ENCODE assay signal across 8 cellular contexts in genomic region chr3:197298858-197299854, GRCh38. TPM values are rescaled to one million over a fixed set of nuclear protein-coding genes. Genes with fewer than 3 reads are reported as not detected.
DNase-seq lines count a peak whose midpoint lies in the region; ATAC-seq, FAIRE-seq and TF ChIP-seq lines count a peak whose summit lies in the region.

No MANE protein-coding gene starts in this region.

- peak overlapping the region; percentile 96 for H3K4me2 ChIP-seq in endothelial cell of umbilical vein (ENCODE audit: insufficient read depth, low read length)

- intact Hi-C loops in endothelial cell of umbilical vein (cut with micrococcal nuclease), result loop anchor here (1.0 to 5.0 kb wide), 5 partner anchors 10 to 211 kb away; no protein-coding TSS in a partner anchor

- ATAC-seq in GM19035 (IDR thresholded peaks at IDR 0.05; ENCODE audit: unreplicated experiment), result peak; percentile 29

- peak overlapping the region; percentile 87 for H3K9ac ChIP-seq in endothelial cell of umbilical vein (replicated peaks; ENCODE audit: extremely low read depth, insufficient read depth, low read length)
- H3K9ac ChIP-seq in mucosa of rectum (ENCODE audit: low read depth in 1 of 2, low read length in 2 of 2), result peak overlapping the region; percentile 57 to 93

- TF ChIP-seq CTCF in endothelial cell of umbilical vein (IDR thresholded peaks at IDR 0.05; ENCODE audit: extremely low read depth in 1 of 2, insufficient read depth in 1 of 2, low read depth in 1 of 2, low read length in 2 of 2) (no peak), tibial nerve (IDR thresholded peaks at IDR 0.05) (no peak)

- FAIRE-seq in endothelial cell of umbilical vein (lab: Jason Lieb, UNC), result no peak

- DNase-seq in AG08396 (ENCODE audit: low spot score), result peak; percentile 15
- DNase-seq in NCI-H128 (lab: John Stamatoyannopoulos, UW; ENCODE audit: unreplicated experiment), result peak; percentile 19
- peak; percentile 4 for DNase-seq in activated CD4-positive, alpha-beta T cell treated with anti-CD3 and anti-CD28 coated beads, Interleukin-2, amount 50 U/mL, for 1 hour
- peak; percentile 19 for DNase-seq in endothelial cell of umbilical vein (ENCODE audit: low read depth, low spot score)
- DNase-seq in tibial nerve (ENCODE audit: low spot score in 2 of 2), result no peak
- DNase-seq in inferior parietal cortex (ENCODE audit: extremely low spot score), result no peak

- no peaks in the 10 kb centered on the region for H4K20me1 ChIP-seq in endothelial cell of umbilical vein (replicated peaks; ENCODE audit: control insufficient read depth, extremely low read depth, insufficient read depth, low read length)

- H3K36me3 ChIP-seq in endothelial cell of umbilical vein (ENCODE audit: control insufficient read depth in 2 of 2, extremely low read depth in 1 of 2, insufficient read depth in 2 of 2, low read length in 2 of 2) (peaks cover 0 to 7% of the 10 kb centered on the region in 2 experiments), mucosa of rectum (ENCODE audit: control insufficient read depth in 2 of 2, insufficient read depth in 2 of 2, low read length in 2 of 2) (peaks cover 0 to 5% of the 10 kb centered on the region in 2 donors), tibial nerve (no peaks in the 10 kb centered on the region)

- POLR2A ChIA-PET in endothelial cell of umbilical vein (lab: Charles Lee), result interaction anchor here (0.6 kb wide), 1 partner anchor 107 kb away, joined by 6 read pairs; no protein-coding TSS in a partner anchor

- peaks cover 18% of the 10 kb centered on the region for H3K4me1 ChIP-seq in endothelial cell of umbilical vein (ENCODE audit: control insufficient read depth, extremely low read depth, insufficient read depth, low read length)
- H3K4me1 ChIP-seq in mucosa of rectum (ENCODE audit: control insufficient read depth in 2 of 2, insufficient read depth in 2 of 2, low read length in 2 of 2), result peaks cover 11 to 12% of the 10 kb centered on the region in 2 donors
- H3K4me1 ChIP-seq in tibial nerve, result peaks cover 0 to 32% (median 4%) of the 10 kb centered on the region in 4 donors

- dilution Hi-C loops in endothelial cell of umbilical vein (cut with MboI; ENCODE audit: extremely low pct_ligation_motif_present, low sequenced_read_pairs), result no loop called here

- TF ChIP-seq POLR2A in endothelial cell of umbilical vein (IDR thresholded peaks at IDR 0.05; ENCODE audit: low read depth, low read length), result peak; percentile 12
- no peak for TF ChIP-seq POLR2A in tibial nerve (IDR thresholded peaks at IDR 0.05)

- no peaks in the 10 kb centered on the region for H3K27me3 ChIP-seq in endothelial cell of umbilical vein (ENCODE audit: control insufficient read depth in 2 of 2, insufficient read depth in 2 of 2, low read length in 2 of 2)
- H3K27me3 ChIP-seq in mucosa of rectum (ENCODE audit: control insufficient read depth in 2 of 2, insufficient read depth in 2 of 2, low read length in 2 of 2), result no peaks in the 10 kb centered on the region
- no peaks in the 10 kb centered on the region for H3K27me3 ChIP-seq in tibial nerve

- H3K4me3 ChIP-seq in endothelial cell of umbilical vein (replicated peaks in 1 of 3; ENCODE audit: insufficient read depth in 1 of 3, low read depth in 1 of 3, low read length in 3 of 3) (peak overlapping the region; percentile 61 to 98 (median 73)), mucosa of rectum (ENCODE audit: low read length in 2 of 2) (peak overlapping the region; percentile 94), tibial nerve (peak overlapping the region; percentile 79 to 95 (median 88))

- BruUV-seq in endothelial cell of umbilical vein (replicated peaks; lab: Mats Ljungman, UMichigan), result TSS peak; percentile 54

- H3K27ac ChIP-seq in endothelial cell of umbilical vein (ENCODE audit: insufficient read depth, low read depth, low read length), result no peak overlapping the region
- H3K27ac ChIP-seq in mucosa of rectum (ENCODE audit: low read depth in 2 of 2, low read length in 2 of 2), result peak overlapping the region; percentile 94 to 96
- H3K27ac ChIP-seq in tibial nerve, result peak overlapping the region in 3 of 4 donors; percentile 62 to 98 (median 98)

- TF ChIP-seq EP300 in tibial nerve (IDR thresholded peaks at IDR 0.05), result no peak

- H3K9me1 ChIP-seq in endothelial cell of umbilical vein (replicated peaks; ENCODE audit: control insufficient read depth, extremely low read depth, insufficient read depth, low read length), result no peaks in the 10 kb centered on the region

- H2AFZ ChIP-seq in endothelial cell of umbilical vein (ENCODE audit: low read depth, low read length), result peak overlapping the region; percentile 95

- CTCF ChIA-PET in endothelial cell of umbilical vein (lab: Charles Lee), result interaction anchor here (1.4 to 4.7 kb wide), 2 partner anchors 15 to 203 kb away, joined by 3 to 48 read pairs; no protein-coding TSS in a partner anchor

- H3K9me3 ChIP-seq in endothelial cell of umbilical vein (replicated peaks; ENCODE audit: control insufficient read depth, insufficient read depth, low read length) (no peaks in the 10 kb centered on the region), mucosa of rectum (ENCODE audit: control insufficient read depth in 2 of 2, low read length in 2 of 2) (no peaks in the 10 kb centered on the region), tibial nerve (no peaks in the 10 kb centered on the region)

- H3K79me2 ChIP-seq in endothelial cell of umbilical vein (ENCODE audit: control insufficient read depth, insufficient read depth, low read length), result peaks cover 34% of the 10 kb centered on the region

- WGBS in tibial nerve, 2 donors, result 12 to 13% methylated on average over 38 to 43 of the region's 43 CpGs

TF ChIP-seq in endothelial cell of umbilical vein, 7 proteins besides CTCF, POLR2A, EP300 and RAD21:
- no peak for TF ChIP-seq FOS (IDR thresholded peaks at IDR 0.05; ENCODE audit: borderline replicate concordance, insufficient read depth, low read length)
- TF ChIP-seq EZH2 (IDR thresholded peaks at IDR 0.05; ENCODE audit: borderline replicate concordance, low read depth, low read length, severe bottlenecking), result no peak
- TF ChIP-seq MYC (IDR thresholded peaks at IDR 0.05; ENCODE audit: low read depth, low read length), result no peak
- TF ChIP-seq MAX (IDR thresholded peaks at IDR 0.05; ENCODE audit: insufficient read depth, insufficient read length), result no peak
- no peak for TF ChIP-seq GATA2 (IDR thresholded peaks at IDR 0.05; ENCODE audit: insufficient read depth, insufficient read length, low read depth, low read length)
- TF ChIP-seq JUN (IDR thresholded peaks at IDR 0.05; ENCODE audit: borderline replicate concordance, insufficient read depth, insufficient read length, low read depth), result no peak
- TF ChIP-seq POLR2AphosphoS5 (IDR thresholded peaks at IDR 0.05; ENCODE audit: insufficient read depth, low read depth, low read length), result no peak

RNA-seq across cellular contexts. Expression of gene DLG1, which starts 0.7 kb away (rescaled TPM):
- total RNA-seq in endothelial cell of umbilical vein (66.0 and 80.1 TPM in 2 replicates), tibial nerve (10 to 100 TPM; 49.2 to 94.0 (median 71.1) TPM)
- polyA plus RNA-seq in endothelial cell of umbilical vein, result 13.5 and 26.5 TPM in 2 replicates
- polyA plus RNA-seq in endothelial cell of umbilical vein (2011; cell fraction: cytosol; rRNA removed), result 17.1 and 18.7 TPM in 2 replicates
- 86.1 and 92.7 TPM in 2 replicates for polyA plus RNA-seq in endothelial cell of umbilical vein (2011; cell fraction: nucleus; rRNA removed)
- 70.5 and 76.4 TPM in 2 replicates for polyA plus RNA-seq in endothelial cell of umbilical vein (2012)
- 69.9 and 81.6 TPM in 2 replicates for polyA minus RNA-seq in endothelial cell of umbilical vein
- 19.9 TPM for polyA minus RNA-seq in endothelial cell of umbilical vein (2011; cell fraction: cytosol; rRNA and poly(A)+ RNA removed)
- 250 and 372 TPM in 2 replicates for polyA minus RNA-seq in endothelial cell of umbilical vein (2011; cell fraction: nucleus; rRNA and poly(A)+ RNA removed)

Comparison
In these comparisons a context has a peak if more than half of its experiments do, and no peak if none do; other contexts are left out.
1. DNase-seq: peak in AG08396 (single experiment), NCI-H128 (single experiment), activated CD4-positive, alpha-beta T cell treated with anti-CD3 and anti-CD28 coated beads, Interleukin-2, amount 50 U/mL, for 1 hour (single experiment) and endothelial cell of umbilical vein (single experiment); none in tibial nerve (0 of 2) and inferior parietal cortex (single experiment).
2. Peak in every context shown above with its lines, with median percentiles within 50 percentile points of each other: H3K4me3 ChIP-seq.